Comparison of ENCODE assay signal across 1 cellular context in genomic region chr20:34337544-34337943, GRCh38.
TF ChIP-seq lines count a peak whose summit lies in the region.

No MANE protein-coding gene starts in this region.

TF ChIP-seq in H1, 55 proteins besides CTCF, POLR2A, EP300 and RAD21:
- TF ChIP-seq CBX5 (IDR thresholded peaks at IDR 0.05; ENCODE audit: low read depth, low read length) (no peak), PHF8 (conservative IDR thresholded peaks at IDR 0.05; ENCODE audit: low read depth, low read length) (no peak), SAP30 (IDR thresholded peaks at IDR 0.05; ENCODE audit: insufficient read depth, insufficient replicate concordance, low read length) (no peak), YY1 (IDR thresholded peaks at IDR 0.05; ENCODE audit: low read depth, low read length) (no peak), JUND (IDR thresholded peaks at IDR 0.05; ENCODE audit: low read length) (no peak), USF2 (IDR thresholded peaks at IDR 0.05; ENCODE audit: low read length) (no peak), SP2 (IDR thresholded peaks at IDR 0.05; ENCODE audit: low read length) (no peak), CHD7 (IDR thresholded peaks at IDR 0.05; ENCODE audit: insufficient replicate concordance, low read length) (no peak), CREB1 (IDR thresholded peaks at IDR 0.05) (no peak), POLR2AphosphoS5 (IDR thresholded peaks at IDR 0.05; ENCODE audit: low read depth, low read length) (no peak), SIN3A (conservative IDR thresholded peaks at IDR 0.05 in 1 of 2, IDR thresholded peaks at IDR 0.05 in 1 of 2; ENCODE audit: low read depth in 1 of 2, low read length in 2 of 2) (no peak), ATF2 (IDR thresholded peaks at IDR 0.05; ENCODE audit: low read length) (no peak), ATF3 (IDR thresholded peaks at IDR 0.05; ENCODE audit: insufficient read depth, low read depth, low read length) (no peak), NRF1 (IDR thresholded peaks at IDR 0.05; ENCODE audit: low read depth, low read length) (no peak), BACH1 (IDR thresholded peaks at IDR 0.05; ENCODE audit: low read length) (no peak), RNF2 (IDR thresholded peaks at IDR 0.05; ENCODE audit: borderline replicate concordance, low read depth, low read length, missing control alignments, poor library complexity, severe bottlenecking) (no peak), EZH2 (IDR thresholded peaks at IDR 0.05; ENCODE audit: low read depth, low read length, severe bottlenecking) (no peak), POU5F1 (IDR thresholded peaks at IDR 0.05; ENCODE audit: low read depth, low read length) (no peak)
